23 cellular contexts compared by ENCODE assay signal in the genomic region with DNA sequence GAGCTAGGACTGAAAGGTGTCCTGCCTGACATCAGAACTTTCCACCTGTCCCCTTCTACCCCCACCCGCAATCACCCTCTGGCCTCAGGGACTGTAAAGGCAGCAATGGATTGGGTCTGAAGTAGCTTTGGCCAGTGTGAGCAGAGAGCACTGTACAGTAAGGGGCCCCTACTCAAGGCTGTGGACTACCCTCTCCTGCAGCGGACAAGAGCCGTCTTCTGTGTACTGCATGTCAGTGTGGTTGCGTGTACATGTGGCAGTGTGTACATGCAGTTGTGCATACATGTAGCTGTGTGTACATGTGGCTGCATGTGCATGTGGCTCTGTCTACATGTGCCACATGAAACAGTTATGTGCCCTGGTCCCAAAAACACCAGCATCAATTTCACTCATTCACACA.
"Had no signal": no experiment of that assay in that cellular context is flagged by ENCODE, and none has a peak within 500 bp of the region (broad histone marks: within the 10 kb centered on the region; RNA-seq: fewer than 3 reads in every experiment).

No MANE protein-coding gene starts in this region.

- H3K4me3 ChIP-seq: esophagus muscularis mucosa, hepatocyte, tibial nerve, vagina had no signal

- H3K27ac ChIP-seq: esophagus muscularis mucosa, hepatocyte, tibial nerve, vagina, WERI-Rb-1 had no signal

- H3K4me1 Mint-ChIP-seq: memory B cell; stimulated activated naive CD8-positive, alpha-beta T cell treated with anti-CD3 and anti-CD28 coated beads, Interleukin-15, amount 100 ng/mL, for 72 hours had no signal

- H3K9me3 ChIP-seq: esophagus muscularis mucosa, tibial nerve, vagina had no signal

- H3K79me2 ChIP-seq: hepatocyte had no signal

- H3K4me1 ChIP-seq: esophagus muscularis mucosa, tibial nerve, vagina had no signal

- H3K27me3 ChIP-seq: hepatocyte, vagina had no signal

- H2AFZ ChIP-seq: hepatocyte had no signal

- ATAC-seq: left cardiac atrium; stimulated activated naive CD8-positive, alpha-beta T cell treated with anti-CD3 and anti-CD28 coated beads, Interleukin-15, amount 100 ng/mL, for 72 hours had no signal

- H3K36me3 ChIP-seq: esophagus muscularis mucosa, tibial nerve, vagina, WERI-Rb-1 had no signal

- DNase-seq: activated naive CD4-positive, alpha-beta T cell treated with anti-CD3 and anti-CD28 coated beads for 36 hours; activated T-cell treated with anti-CD3 and anti-CD28 coated beads, Interleukin-2, amount 50 U/mL, for 48 hours; anterior cingulate cortex; caudate nucleus; dermis blood vessel endothelial cell; effector memory CD4-positive, alpha-beta T cell; glutamatergic neuron; left cardiac atrium; occipital lobe; stimulated activated CD4-positive, alpha-beta T cell treated with anti-CD3 and anti-CD28 coated beads, Interleukin-4, amount 100 ng/mL, for 4 hours; stimulated activated naive CD8-positive, alpha-beta T cell treated with anti-CD3 and anti-CD28 coated beads, Interleukin-15, amount 100 ng/mL, for 72 hours; T-helper 1 cell; WERI-Rb-1 had no signal

- FAIRE-seq: endothelial cell of umbilical vein, frontal cortex, TTC549 had no signal

- H3K4me3 Mint-ChIP-seq: activated naive CD4-positive, alpha-beta T cell treated with anti-CD3 and anti-CD28 coated beads for 36 hours; brain; memory B cell; neural crest cell; stimulated activated naive CD8-positive, alpha-beta T cell treated with anti-CD3 and anti-CD28 coated beads, Interleukin-15, amount 100 ng/mL, for 72 hours had no signal

- H3K27ac Mint-ChIP-seq: brain; memory B cell; stimulated activated naive CD8-positive, alpha-beta T cell treated with anti-CD3 and anti-CD28 coated beads, Interleukin-15, amount 100 ng/mL, for 72 hours had no signal

- H3K4me2 ChIP-seq: hepatocyte had no signal

- H3K9me3 Mint-ChIP-seq: activated naive CD4-positive, alpha-beta T cell treated with anti-CD3 and anti-CD28 coated beads for 36 hours; memory B cell; neural crest cell; stimulated activated naive CD8-positive, alpha-beta T cell treated with anti-CD3 and anti-CD28 coated beads, Interleukin-15, amount 100 ng/mL, for 72 hours had no signal

- H3K36me3 Mint-ChIP-seq: brain, memory B cell had no signal
